Comparison of ENCODE assay signal across 10 cellular contexts in genomic region chrX:26442340-26442739, GRCh38.
DNase-seq lines count a peak whose midpoint lies in the region; ATAC-seq, FAIRE-seq and TF ChIP-seq lines count a peak whose summit lies in the region.
"Had no signal": no experiment of that assay in that cellular context is flagged by ENCODE, and none has a peak within 500 bp of the region (broad histone marks: within the 10 kb centered on the region; RNA-seq: fewer than 3 reads in every experiment).

No MANE protein-coding gene starts in this region.

- H3K27me3 ChIP-seq in right lobe of liver (peaks cover 0 to 6% of the 10 kb centered on the region in 2 donors), HepG2 (ENCODE audit: control insufficient read depth in 1 of 2, insufficient read depth in 2 of 2, low read length in 2 of 2) (no peaks in the 10 kb centered on the region)
- H3K27me3 ChIP-seq: vagina had no signal

- H3K36me3 ChIP-seq in right lobe of liver (no peaks in the 10 kb centered on the region), HepG2 (replicated peaks in 1 of 2; ENCODE audit: control insufficient read depth in 1 of 2, insufficient read depth in 2 of 2, low read length in 2 of 2) (no peaks in the 10 kb centered on the region)
- H3K36me3 ChIP-seq: vagina had no signal

- H3K9me3 ChIP-seq in right lobe of liver (no peaks in the 10 kb centered on the region), HepG2 (ENCODE audit: low read length) (no peaks in the 10 kb centered on the region)
- H3K9me3 ChIP-seq: Caco-2, vagina had no signal

- no peak for FAIRE-seq in HepG2 (lab: Jason Lieb, UNC)
- FAIRE-seq in urothelium cell line (lab: Jason Lieb, UNC), result no peak

- H2AFZ ChIP-seq in HepG2 (ENCODE audit: low read length), result no peak overlapping the region

- no peak for TF ChIP-seq EP300 in HepG2 (IDR thresholded peaks at IDR 0.05; ENCODE audit: low read depth in 2 of 2, low read length in 2 of 2)
- no peak for TF ChIP-seq EP300 in HepG2 (CRISPR knock-in tag; IDR thresholded peaks at IDR 0.05; ENCODE audit: borderline replicate concordance)

- H3K9ac ChIP-seq in HepG2 (ENCODE audit: insufficient read depth, low read depth, low read length), result no peak overlapping the region

- H3K79me2 ChIP-seq in HepG2 (ENCODE audit: insufficient read depth, low read length), result no peaks in the 10 kb centered on the region

- BruUV-seq in HepG2 (replicated peaks; lab: Mats Ljungman, UMichigan), result no TSS peak

- TF ChIP-seq RAD21 in HepG2 (CRISPR knock-in tag; IDR thresholded peaks at IDR 0.05), result no peak

- in situ Hi-C loops in HepG2 (cut with HindIII; ENCODE audit: extremely low pct_ligation_motif_present, low pct_unique_long_range_greater_than_20kb) (no loop called here), SK-MEL-5 (cut with HindIII; ENCODE audit: low pct_unique_long_range_greater_than_20kb, low sequenced_read_pairs) (no loop called here)

- TF ChIP-seq POLR2A in right lobe of liver (IDR thresholded peaks at IDR 0.05) (no peak), HepG2 (IDR thresholded peaks at IDR 0.05; ENCODE audit: insufficient read depth in 1 of 2, low read depth in 2 of 2, low read length in 2 of 2) (no peak)

- H3K4me3 ChIP-seq in right lobe of liver (no peak overlapping the region), HepG2 (replicated peaks in 1 of 3; ENCODE audit: insufficient read depth in 1 of 3, low read depth in 2 of 3, low read length in 3 of 3) (no peak overlapping the region)
- H3K4me3 ChIP-seq: vagina had no signal

- ATAC-seq in right lobe of liver (no peak), HepG2 (no peak), GM21619 (IDR thresholded peaks at IDR 0.05; ENCODE audit: unreplicated experiment) (no peak)

- H3K4me1 ChIP-seq in right lobe of liver (no peaks in the 10 kb centered on the region), HepG2 (ENCODE audit: insufficient read depth, low read length) (no peaks in the 10 kb centered on the region)
- H3K4me1 ChIP-seq: Caco-2, vagina had no signal

- 5% methylated on average over 1 of the region's 1 CpG for WGBS in right lobe of liver (ENCODE audit: insufficient coverage, low coverage, low lambda C conversion rate, missing lambda C conversion rate)
- 7% methylated on average over 1 of the region's 1 CpG for WGBS in HepG2 (ENCODE audit: low lambda C conversion rate)

- TF ChIP-seq CTCF in right lobe of liver (IDR thresholded peaks at IDR 0.05) (peak in 3 of 4 donors; percentile 24 to 39 (median 25)), HepG2 (CRISPR knock-in tag; IDR thresholded peaks at IDR 0.05) (no peak)

- no peak overlapping the region for H3K4me2 ChIP-seq in HepG2 (ENCODE audit: low read depth, low read length)

- H3K27ac ChIP-seq in right lobe of liver (no peak overlapping the region), HepG2 (ENCODE audit: extremely low read length, insufficient read depth, low read length) (no peak overlapping the region)
- H3K27ac ChIP-seq: vagina had no signal

- CTCF ChIA-PET in HepG2 (lab: Yijun Ruan, JAX; ENCODE audit: low intra/inter-chr PET ratio, low total read pairs), result no interaction called here

- intact Hi-C loops in right lobe of liver (cut with DNase I), result no loop called here
- intact Hi-C loops in HepG2 (cut with micrococcal nuclease; ENCODE audit: unreplicated experiment), result no loop called here

- H4K20me1 ChIP-seq in HepG2 (ENCODE audit: insufficient read depth, low read length), result no peaks in the 10 kb centered on the region

- no peak for DNase-seq in right lobe of liver
- DNase-seq in HepG2 (ENCODE audit: low spot score), result no peak
- peak; percentile 60 for DNase-seq in SK-MEL-5 (ENCODE audit: low read depth, low spot score)
- peak; percentile 16 for DNase-seq in glomerular visceral epithelial cell (ENCODE audit: extremely low spot score)
- peak; percentile 1 for DNase-seq in urothelium cell line (ENCODE audit: low spot score)
- DNase-seq in stimulated activated CD4-positive, alpha-beta T cell treated with anti-CD3 and anti-CD28 coated beads, Interleukin-4, amount 100 ng/mL, for 1 hour, result no peak
- DNase-seq in NCI-H1092 treated with DMSO at 0.1 percent for 48 hours (lab: John Stamatoyannopoulos, UW), result no peak

- POLR2A ChIA-PET in HepG2 (lab: Yijun Ruan, JAX), result no interaction called here

TF ChIP-seq in HepG2, 621 proteins besides CTCF, POLR2A, EP300 and RAD21:
- TF ChIP-seq ZNF746 (CRISPR knock-in tag; IDR thresholded peaks at IDR 0.05) (no peak), ZBTB3 (CRISPR knock-in tag; IDR thresholded peaks at IDR 0.05; ENCODE audit: borderline replicate concordance, low read depth) (no peak), PCBP2 (optimal IDR thresholded peaks at IDR 0.05; ENCODE audit: low read depth, low read length, poor library complexity, severe bottlenecking) (no peak), ZNF713 (CRISPR knock-in tag; IDR thresholded peaks at IDR 0.05) (no peak), ZFP1 (CRISPR knock-in tag; IDR thresholded peaks at IDR 0.05) (no peak), ZNF850 (CRISPR knock-in tag; conservative IDR thresholded peaks at IDR 0.05) (no peak), PRDM4 (CRISPR knock-in tag; IDR thresholded peaks at IDR 0.05; ENCODE audit: borderline replicate concordance) (no peak)

Comparison
In these comparisons a context has a peak if more than half of its experiments do, and no peak if none do; other contexts are left out.
1. DNase-seq: peak in SK-MEL-5 (single experiment), glomerular visceral epithelial cell (single experiment) and urothelium cell line (single experiment); none in right lobe of liver (0 of 3), HepG2 (single experiment), stimulated activated CD4-positive, alpha-beta T cell treated with anti-CD3 and anti-CD28 coated beads, Interleukin-4, amount 100 ng/mL, for 1 hour (single experiment) and NCI-H1092 treated with DMSO at 0.1 percent for 48 hours (single experiment).